23 cellular contexts compared by ENCODE assay signal in the genomic region with DNA sequence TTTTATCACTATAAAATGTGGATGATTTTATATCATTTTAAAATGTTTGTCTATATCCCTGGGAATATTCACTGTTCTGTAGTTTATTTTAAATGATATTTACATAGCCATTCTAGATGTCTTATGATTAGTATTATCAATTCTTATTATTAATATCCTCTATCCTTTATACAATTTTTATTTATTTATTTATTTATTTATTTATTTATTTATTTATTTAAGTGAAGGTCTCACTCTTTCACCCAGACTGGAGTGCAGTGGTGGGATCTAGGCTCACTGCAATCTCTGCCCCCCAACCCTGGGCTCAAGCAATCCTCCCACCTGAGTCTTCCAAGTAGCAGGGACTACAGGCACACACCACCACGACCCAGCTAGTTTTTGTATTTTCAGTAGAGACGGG.
DNase-seq lines count a peak whose midpoint lies in the region; ATAC-seq, FAIRE-seq and TF ChIP-seq lines count a peak whose summit lies in the region.
"Had no signal": no experiment of that assay in that cellular context is flagged by ENCODE, and none has a peak within 500 bp of the region (broad histone marks: within the 10 kb centered on the region; RNA-seq: fewer than 3 reads in every experiment).

No MANE protein-coding gene starts in this region.

- no peak overlapping the region for H3K4me2 ChIP-seq in HCT116 (ENCODE audit: low read length)
- no peak overlapping the region for H3K4me2 ChIP-seq in hepatocyte
- H3K4me2 ChIP-seq: KMS-11 had no signal

- H3K9me3 ChIP-seq in HCT116 (ENCODE audit: control insufficient read depth in 1 of 2, insufficient read depth in 1 of 2, low read depth in 1 of 2, low read length in 2 of 2) (no peaks in the 10 kb centered on the region), small intestine (ENCODE audit: control insufficient read depth, low read depth) (no peaks in the 10 kb centered on the region), hepatocyte (ENCODE audit: low read depth) (no peaks in the 10 kb centered on the region)
- H3K9me3 ChIP-seq: BE2C, HAP-1 had no signal

- DNase-seq in HCT116 (ENCODE audit: low read depth, low spot score) (no peak), frontal cortex (ENCODE audit: low spot score in 2 of 2) (no peak), small intestine (no peak), hepatocyte (ENCODE audit: low spot score) (no peak), superior temporal gyrus (ENCODE audit: extremely low spot score) (no peak)
- DNase-seq: ACHN; BE2C; C1 segment of cervical spinal cord; CD4-positive, CD25-positive, alpha-beta regulatory T cell; CD8-positive, alpha-beta memory T cell; COR-L47; DMS153; DMS79; GF-D8; HFFc6 had no signal

- POLR2A ChIA-PET in HCT116 (lab: Charles Lee): no interaction called here

- H4K20me1 ChIP-seq in HCT116 (ENCODE audit: insufficient read depth) (no peaks in the 10 kb centered on the region), hepatocyte (ENCODE audit: insufficient read depth, poor library complexity, severe bottlenecking) (no peaks in the 10 kb centered on the region)

- TF ChIP-seq RAD21 in HCT116 (IDR thresholded peaks at IDR 0.05; ENCODE audit: low read depth): no peak

- BruUV-seq in HCT116 (replicated peaks; lab: Mats Ljungman, UMichigan): no TSS peak

- intact Hi-C loops in HCT116 (cut with micrococcal nuclease): no loop called here

- no peak overlapping the region for H3K27ac ChIP-seq in HCT116 (ENCODE audit: low read depth, low read length)
- no peak overlapping the region for H3K27ac ChIP-seq in small intestine (ENCODE audit: low read depth in 1 of 2, low read length in 1 of 2)
- H3K27ac ChIP-seq in hepatocyte: no peak overlapping the region
- H3K27ac ChIP-seq: 22Rv1, HL-60, KMS-11 had no signal

- no peaks in the 10 kb centered on the region for H3K36me3 ChIP-seq in HCT116 (ENCODE audit: control insufficient read depth in 1 of 2, insufficient read depth in 2 of 2, low read length in 2 of 2)
- H3K36me3 ChIP-seq in small intestine (ENCODE audit: control insufficient read depth in 2 of 2, insufficient read depth in 2 of 2, low read length in 2 of 2): no peaks in the 10 kb centered on the region
- no peaks in the 10 kb centered on the region for H3K36me3 ChIP-seq in hepatocyte (replicated peaks; ENCODE audit: insufficient read depth, low read depth)
- H3K36me3 ChIP-seq: BE2C, HAP-1 had no signal

- H2AFZ ChIP-seq in HCT116 (ENCODE audit: low read depth, low read length, poor library complexity, severe bottlenecking): peak overlapping the region; percentile 69
- no peak overlapping the region for H2AFZ ChIP-seq in hepatocyte

- CTCF ChIA-PET in HCT116 (lab: Charles Lee): no interaction called here

- H3K9me2 ChIP-seq in HCT116 (ENCODE audit: insufficient read depth) (no peaks in the 10 kb centered on the region), hepatocyte (replicated peaks; ENCODE audit: insufficient read depth) (no peaks in the 10 kb centered on the region)

- 70 to 76% (median 71%) methylated on average over 2 of the region's 2 CpGs for WGBS in small intestine, 3 donors
- WGBS in hepatocyte (ENCODE audit: low lambda C conversion rate, missing lambda C conversion rate): 81% methylated on average over 2 of the region's 2 CpGs

- H3K4me3 ChIP-seq in HCT116 (replicated peaks in 1 of 2; ENCODE audit: low read depth in 1 of 2, low read length in 2 of 2) (no peak overlapping the region), small intestine (ENCODE audit: low read depth in 1 of 2, low read length in 2 of 2) (no peak overlapping the region), hepatocyte (no peak overlapping the region)
- H3K4me3 ChIP-seq: GM12878, HAP-1 had no signal

- TF ChIP-seq CTCF in HCT116 (IDR thresholded peaks at IDR 0.05 in 2 of 3, conservative IDR thresholded peaks at IDR 0.05 in 1 of 3; ENCODE audit: borderline replicate concordance in 1 of 3, insufficient read depth in 1 of 3, low read depth in 2 of 3, low read length in 2 of 3) (no peak), hepatocyte (IDR thresholded peaks at IDR 0.05; ENCODE audit: poor library complexity) (no peak)

- H3K4me1 ChIP-seq in HCT116 (ENCODE audit: control insufficient read depth in 1 of 2, insufficient read depth in 2 of 2, low read length in 2 of 2) (no peaks in the 10 kb centered on the region), small intestine (ENCODE audit: control insufficient read depth in 2 of 2, insufficient read depth in 1 of 2, low read depth in 1 of 2, low read length in 1 of 2) (no peaks in the 10 kb centered on the region), hepatocyte (ENCODE audit: insufficient read depth) (no peaks in the 10 kb centered on the region)
- H3K4me1 ChIP-seq: BE2C had no signal

- ATAC-seq in HCT116: no peak
- no peak for ATAC-seq in GM19035 (IDR thresholded peaks at IDR 0.05; ENCODE audit: unreplicated experiment)
- ATAC-seq: GM12878 had no signal

- TF ChIP-seq POLR2A in HCT116 (IDR thresholded peaks at IDR 0.05; ENCODE audit: borderline replicate concordance, extremely low read depth, insufficient read depth, insufficient read length): no peak

- no peak overlapping the region for H3K9ac ChIP-seq in HCT116 (ENCODE audit: low read length)
- H3K9ac ChIP-seq: KMS-11 had no signal

- H3K79me2 ChIP-seq in HCT116 (ENCODE audit: insufficient read depth, low read length) (no peaks in the 10 kb centered on the region), hepatocyte (no peaks in the 10 kb centered on the region)

- peak; percentile 29 for FAIRE-seq in A204.1 (lab: Jason Lieb, UNC)
- peak; percentile 72 for FAIRE-seq in frontal cortex (lab: Jason Lieb, UNC)
- peak; percentile 51 for FAIRE-seq in small intestine (lab: Jason Lieb, UNC)
- FAIRE-seq: GM12878, GM19239 had no signal

- H3K27me3 ChIP-seq in HCT116 (ENCODE audit: insufficient read depth, low read length) (no peaks in the 10 kb centered on the region), small intestine (ENCODE audit: control insufficient read depth in 2 of 2, insufficient read depth in 2 of 2, low read length in 2 of 2) (no peaks in the 10 kb centered on the region), hepatocyte (no peaks in the 10 kb centered on the region)
- H3K27me3 ChIP-seq: BE2C had no signal

- RAD21 ChIA-PET in HCT116 (lab: Charles Lee; ENCODE audit: low non-redundant PET in 1 of 2, low total read pairs in 2 of 2, uncharacterized antibody in 2 of 2, unreplicated experiment in 2 of 2): no interaction called here

TF ChIP-seq in HCT116, 20 proteins besides CTCF, POLR2A, EP300 and RAD21 (continues in another document):
- no peak for TF ChIP-seq TCF7L2 (IDR thresholded peaks at IDR 0.05; ENCODE audit: borderline replicate concordance, extremely low read depth, insufficient read depth, insufficient read length)
- TF ChIP-seq, protein P1, sequence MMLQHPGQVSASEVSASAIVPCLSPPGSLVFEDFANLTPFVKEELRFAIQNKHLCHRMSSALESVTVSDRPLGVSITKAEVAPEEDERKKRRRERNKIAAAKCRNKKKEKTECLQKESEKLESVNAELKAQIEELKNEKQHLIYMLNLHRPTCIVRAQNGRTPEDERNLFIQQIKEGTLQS (IDR thresholded peaks at IDR 0.05): no peak
- no peak for TF ChIP-seq SRF (IDR thresholded peaks at IDR 0.05; ENCODE audit: low read depth)
- TF ChIP-seq, protein P2, sequence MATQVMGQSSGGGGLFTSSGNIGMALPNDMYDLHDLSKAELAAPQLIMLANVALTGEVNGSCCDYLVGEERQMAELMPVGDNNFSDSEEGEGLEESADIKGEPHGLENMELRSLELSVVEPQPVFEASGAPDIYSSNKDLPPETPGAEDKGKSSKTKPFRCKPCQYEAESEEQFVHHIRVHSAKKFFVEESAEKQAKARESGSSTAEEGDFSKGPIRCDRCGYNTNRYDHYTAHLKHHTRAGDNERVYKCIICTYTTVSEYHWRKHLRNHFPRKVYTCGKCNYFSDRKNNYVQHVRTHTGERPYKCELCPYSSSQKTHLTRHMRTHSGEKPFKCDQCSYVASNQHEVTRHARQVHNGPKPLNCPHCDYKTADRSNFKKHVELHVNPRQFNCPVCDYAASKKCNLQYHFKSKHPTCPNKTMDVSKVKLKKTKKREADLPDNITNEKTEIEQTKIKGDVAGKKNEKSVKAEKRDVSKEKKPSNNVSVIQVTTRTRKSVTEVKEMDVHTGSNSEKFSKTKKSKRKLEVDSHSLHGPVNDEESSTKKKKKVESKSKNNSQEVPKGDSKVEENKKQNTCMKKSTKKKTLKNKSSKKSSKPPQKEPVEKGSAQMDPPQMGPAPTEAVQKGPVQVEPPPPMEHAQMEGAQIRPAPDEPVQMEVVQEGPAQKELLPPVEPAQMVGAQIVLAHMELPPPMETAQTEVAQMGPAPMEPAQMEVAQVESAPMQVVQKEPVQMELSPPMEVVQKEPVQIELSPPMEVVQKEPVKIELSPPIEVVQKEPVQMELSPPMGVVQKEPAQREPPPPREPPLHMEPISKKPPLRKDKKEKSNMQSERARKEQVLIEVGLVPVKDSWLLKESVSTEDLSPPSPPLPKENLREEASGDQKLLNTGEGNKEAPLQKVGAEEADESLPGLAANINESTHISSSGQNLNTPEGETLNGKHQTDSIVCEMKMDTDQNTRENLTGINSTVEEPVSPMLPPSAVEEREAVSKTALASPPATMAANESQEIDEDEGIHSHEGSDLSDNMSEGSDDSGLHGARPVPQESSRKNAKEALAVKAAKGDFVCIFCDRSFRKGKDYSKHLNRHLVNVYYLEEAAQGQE (IDR thresholded peaks at IDR 0.05; ENCODE audit: low read depth): no peak
- no peak for TF ChIP-seq FOSL1 (IDR thresholded peaks at IDR 0.05; ENCODE audit: low read depth)
- no peak for TF ChIP-seq SP1 (IDR thresholded peaks at IDR 0.05; ENCODE audit: low read depth)
- no peak for TF ChIP-seq ZFX (IDR thresholded peaks at IDR 0.05)
- TF ChIP-seq SIN3A (IDR thresholded peaks at IDR 0.05; ENCODE audit: low read depth): no peak
- no peak for TF ChIP-seq ZNF274 (IDR thresholded peaks at IDR 0.05; ENCODE audit: low read depth, low read length)
- TF ChIP-seq CEBPB (IDR thresholded peaks at IDR 0.05; ENCODE audit: low read depth): no peak
- TF ChIP-seq, protein P3, sequence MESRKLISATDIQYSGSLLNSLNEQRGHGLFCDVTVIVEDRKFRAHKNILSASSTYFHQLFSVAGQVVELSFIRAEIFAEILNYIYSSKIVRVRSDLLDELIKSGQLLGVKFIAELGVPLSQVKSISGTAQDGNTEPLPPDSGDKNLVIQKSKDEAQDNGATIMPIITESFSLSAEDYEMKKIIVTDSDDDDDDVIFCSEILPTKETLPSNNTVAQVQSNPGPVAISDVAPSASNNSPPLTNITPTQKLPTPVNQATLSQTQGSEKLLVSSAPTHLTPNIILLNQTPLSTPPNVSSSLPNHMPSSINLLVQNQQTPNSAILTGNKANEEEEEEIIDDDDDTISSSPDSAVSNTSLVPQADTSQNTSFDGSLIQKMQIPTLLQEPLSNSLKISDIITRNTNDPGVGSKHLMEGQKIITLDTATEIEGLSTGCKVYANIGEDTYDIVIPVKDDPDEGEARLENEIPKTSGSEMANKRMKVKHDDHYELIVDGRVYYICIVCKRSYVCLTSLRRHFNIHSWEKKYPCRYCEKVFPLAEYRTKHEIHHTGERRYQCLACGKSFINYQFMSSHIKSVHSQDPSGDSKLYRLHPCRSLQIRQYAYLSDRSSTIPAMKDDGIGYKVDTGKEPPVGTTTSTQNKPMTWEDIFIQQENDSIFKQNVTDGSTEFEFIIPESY (IDR thresholded peaks at IDR 0.05; ENCODE audit: extremely low read depth, insufficient replicate concordance, low read length): no peak
